Comparison of ENCODE assay signal across 1 cellular context in the genomic region with DNA sequence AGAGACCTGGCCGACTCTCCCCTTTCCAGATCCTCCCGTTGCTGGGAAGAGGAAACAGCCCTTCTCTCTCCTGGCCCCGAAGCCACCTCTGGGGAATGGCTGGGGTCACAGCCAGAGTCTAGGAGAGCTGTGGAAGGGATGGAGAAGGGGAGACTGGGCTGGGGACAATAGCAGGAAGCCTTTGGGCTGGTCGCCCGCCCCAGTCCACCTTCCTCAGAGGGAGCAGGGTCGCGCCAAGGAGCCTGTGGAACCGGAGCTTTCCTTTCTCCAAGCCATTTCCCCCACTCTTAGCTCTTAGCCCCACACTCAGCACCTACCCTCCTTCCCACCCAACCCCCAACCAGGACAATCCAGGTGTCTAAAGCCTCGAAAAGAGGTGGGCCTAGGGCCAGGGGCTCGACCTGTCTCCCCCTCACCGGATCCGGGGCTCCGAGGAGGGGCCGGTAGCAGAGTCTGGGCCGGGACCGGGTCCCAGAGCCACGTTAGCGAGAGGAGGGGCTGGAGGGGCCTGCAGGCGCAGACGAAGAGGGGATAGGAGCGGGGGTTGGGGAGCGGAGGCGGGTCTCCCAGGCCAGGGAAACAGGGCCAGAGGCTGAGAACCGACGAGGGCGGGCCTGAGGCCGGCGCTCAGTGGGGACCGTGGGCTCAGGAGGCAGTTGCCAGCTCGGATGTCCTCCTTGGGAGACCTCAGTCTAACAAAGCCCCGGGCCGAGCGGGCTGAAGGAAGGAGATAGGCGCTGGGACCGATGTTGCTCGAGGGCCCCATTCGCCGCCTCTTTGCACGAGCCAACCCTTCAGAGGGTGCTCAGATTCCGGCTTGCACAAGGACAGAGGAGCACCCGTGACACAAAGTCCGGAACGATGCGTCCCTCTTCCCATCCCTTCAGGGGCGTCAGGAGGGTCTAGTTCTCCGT.
TF ChIP-seq lines count a peak whose summit lies in the region.

No MANE protein-coding gene starts in this region.

TF ChIP-seq in GM12878, 131 proteins besides CTCF, POLR2A, EP300 and RAD21:
- TF ChIP-seq SMC3 (IDR thresholded peaks at IDR 0.05; ENCODE audit: borderline replicate concordance, low read length) (no peak), MLLT1 (IDR thresholded peaks at IDR 0.05) (no peak), NBN (IDR thresholded peaks at IDR 0.05) (no peak), RELB (IDR thresholded peaks at IDR 0.05; ENCODE audit: low read depth) (no peak), MTA2 (IDR thresholded peaks at IDR 0.05; ENCODE audit: low read depth) (no peak), MYC (IDR thresholded peaks at IDR 0.05; ENCODE audit: insufficient read depth, insufficient read length, insufficient replicate concordance, low read length, severe bottlenecking) (no peak), SIN3A (IDR thresholded peaks at IDR 0.05; ENCODE audit: low read depth, low read length) (no peak), SMAD1 (IDR thresholded peaks at IDR 0.05; ENCODE audit: low read depth, partially characterized antibody) (no peak), RFX5 (IDR thresholded peaks at IDR 0.05; ENCODE audit: low read depth, low read length) (no peak), CHD1 (IDR thresholded peaks at IDR 0.05; ENCODE audit: low read depth, low read length) (no peak), ZNF217 (IDR thresholded peaks at IDR 0.05) (no peak), TCF12 (IDR thresholded peaks at IDR 0.05; ENCODE audit: low read depth, low read length) (no peak), MXI1 (IDR thresholded peaks at IDR 0.05; ENCODE audit: low read depth, low read length) (no peak), ELK1 (IDR thresholded peaks at IDR 0.05; ENCODE audit: low read depth, low read length) (no peak), ETV6 (conservative IDR thresholded peaks at IDR 0.05 in 1 of 2, IDR thresholded peaks at IDR 0.05 in 1 of 2; ENCODE audit: borderline replicate concordance in 1 of 2, low read depth in 1 of 2) (no peak), YY1 (IDR thresholded peaks at IDR 0.05; ENCODE audit: low read depth, low read length) (no peak)
- TF ChIP-seq, protein P1, sequence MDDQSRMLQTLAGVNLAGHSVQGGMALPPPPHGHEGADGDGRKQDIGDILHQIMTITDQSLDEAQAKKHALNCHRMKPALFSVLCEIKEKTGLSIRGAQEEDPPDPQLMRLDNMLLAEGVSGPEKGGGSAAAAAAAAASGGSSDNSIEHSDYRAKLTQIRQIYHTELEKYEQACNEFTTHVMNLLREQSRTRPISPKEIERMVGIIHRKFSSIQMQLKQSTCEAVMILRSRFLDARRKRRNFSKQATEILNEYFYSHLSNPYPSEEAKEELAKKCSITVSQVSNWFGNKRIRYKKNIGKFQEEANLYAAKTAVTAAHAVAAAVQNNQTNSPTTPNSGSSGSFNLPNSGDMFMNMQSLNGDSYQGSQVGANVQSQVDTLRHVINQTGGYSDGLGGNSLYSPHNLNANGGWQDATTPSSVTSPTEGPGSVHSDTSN (IDR thresholded peaks at IDR 0.05; ENCODE audit: insufficient replicate concordance, low read depth, low read length), result no peak
- TF ChIP-seq, protein P2, sequence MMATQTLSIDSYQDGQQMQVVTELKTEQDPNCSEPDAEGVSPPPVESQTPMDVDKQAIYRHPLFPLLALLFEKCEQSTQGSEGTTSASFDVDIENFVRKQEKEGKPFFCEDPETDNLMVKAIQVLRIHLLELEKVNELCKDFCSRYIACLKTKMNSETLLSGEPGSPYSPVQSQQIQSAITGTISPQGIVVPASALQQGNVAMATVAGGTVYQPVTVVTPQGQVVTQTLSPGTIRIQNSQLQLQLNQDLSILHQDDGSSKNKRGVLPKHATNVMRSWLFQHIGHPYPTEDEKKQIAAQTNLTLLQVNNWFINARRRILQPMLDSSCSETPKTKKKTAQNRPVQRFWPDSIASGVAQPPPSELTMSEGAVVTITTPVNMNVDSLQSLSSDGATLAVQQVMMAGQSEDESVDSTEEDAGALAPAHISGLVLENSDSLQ (IDR thresholded peaks at IDR 0.05), result no peak
- TF ChIP-seq, protein P3, sequence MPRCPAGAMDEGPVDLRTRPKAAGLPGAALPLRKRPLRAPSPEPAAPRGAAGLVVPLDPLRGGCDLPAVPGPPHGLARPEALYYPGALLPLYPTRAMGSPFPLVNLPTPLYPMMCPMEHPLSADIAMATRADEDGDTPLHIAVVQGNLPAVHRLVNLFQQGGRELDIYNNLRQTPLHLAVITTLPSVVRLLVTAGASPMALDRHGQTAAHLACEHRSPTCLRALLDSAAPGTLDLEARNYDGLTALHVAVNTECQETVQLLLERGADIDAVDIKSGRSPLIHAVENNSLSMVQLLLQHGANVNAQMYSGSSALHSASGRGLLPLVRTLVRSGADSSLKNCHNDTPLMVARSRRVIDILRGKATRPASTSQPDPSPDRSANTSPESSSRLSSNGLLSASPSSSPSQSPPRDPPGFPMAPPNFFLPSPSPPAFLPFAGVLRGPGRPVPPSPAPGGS (IDR thresholded peaks at IDR 0.05; ENCODE audit: borderline replicate concordance, insufficient read depth, low read depth, low read length, poor library complexity, severe bottlenecking), result no peak
- TF ChIP-seq, protein P4, sequence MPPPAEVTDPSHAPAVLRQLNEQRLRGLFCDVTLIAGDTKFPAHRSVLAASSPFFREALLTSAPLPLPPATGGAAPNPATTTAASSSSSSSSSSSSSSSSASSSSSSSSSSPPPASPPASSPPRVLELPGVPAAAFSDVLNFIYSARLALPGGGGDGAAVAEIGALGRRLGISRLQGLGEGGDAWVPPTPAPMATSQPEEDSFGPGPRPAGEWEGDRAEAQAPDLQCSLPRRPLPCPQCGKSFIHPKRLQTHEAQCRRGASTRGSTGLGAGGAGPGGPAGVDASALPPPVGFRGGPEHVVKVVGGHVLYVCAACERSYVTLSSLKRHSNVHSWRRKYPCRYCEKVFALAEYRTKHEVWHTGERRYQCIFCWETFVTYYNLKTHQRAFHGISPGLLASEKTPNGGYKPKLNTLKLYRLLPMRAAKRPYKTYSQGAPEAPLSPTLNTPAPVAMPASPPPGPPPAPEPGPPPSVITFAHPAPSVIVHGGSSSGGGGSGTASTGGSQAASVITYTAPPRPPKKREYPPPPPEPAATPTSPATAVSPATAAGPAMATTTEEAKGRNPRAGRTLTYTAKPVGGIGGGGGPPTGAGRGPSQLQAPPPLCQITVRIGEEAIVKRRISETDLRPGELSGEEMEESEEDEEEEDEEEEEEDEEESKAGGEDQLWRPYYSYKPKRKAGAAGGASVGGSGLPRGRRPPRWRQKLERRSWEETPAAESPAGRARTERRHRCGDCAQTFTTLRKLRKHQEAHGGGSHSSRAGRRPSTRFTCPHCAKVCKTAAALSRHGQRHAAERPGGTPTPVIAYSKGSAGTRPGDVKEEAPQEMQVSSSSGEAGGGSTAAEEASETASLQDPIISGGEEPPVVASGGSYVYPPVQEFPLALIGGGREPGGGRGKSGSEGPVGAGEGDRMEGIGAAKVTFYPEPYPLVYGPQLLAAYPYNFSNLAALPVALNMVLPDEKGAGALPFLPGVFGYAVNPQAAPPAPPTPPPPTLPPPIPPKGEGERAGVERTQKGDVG (CRISPR knock-in tag; IDR thresholded peaks at IDR 0.05), result no peak
TF ChIP-seq in GM12878: peak in this region for 0.
